Comparison of ENCODE assay signal across 1 cellular context in the genomic region with DNA sequence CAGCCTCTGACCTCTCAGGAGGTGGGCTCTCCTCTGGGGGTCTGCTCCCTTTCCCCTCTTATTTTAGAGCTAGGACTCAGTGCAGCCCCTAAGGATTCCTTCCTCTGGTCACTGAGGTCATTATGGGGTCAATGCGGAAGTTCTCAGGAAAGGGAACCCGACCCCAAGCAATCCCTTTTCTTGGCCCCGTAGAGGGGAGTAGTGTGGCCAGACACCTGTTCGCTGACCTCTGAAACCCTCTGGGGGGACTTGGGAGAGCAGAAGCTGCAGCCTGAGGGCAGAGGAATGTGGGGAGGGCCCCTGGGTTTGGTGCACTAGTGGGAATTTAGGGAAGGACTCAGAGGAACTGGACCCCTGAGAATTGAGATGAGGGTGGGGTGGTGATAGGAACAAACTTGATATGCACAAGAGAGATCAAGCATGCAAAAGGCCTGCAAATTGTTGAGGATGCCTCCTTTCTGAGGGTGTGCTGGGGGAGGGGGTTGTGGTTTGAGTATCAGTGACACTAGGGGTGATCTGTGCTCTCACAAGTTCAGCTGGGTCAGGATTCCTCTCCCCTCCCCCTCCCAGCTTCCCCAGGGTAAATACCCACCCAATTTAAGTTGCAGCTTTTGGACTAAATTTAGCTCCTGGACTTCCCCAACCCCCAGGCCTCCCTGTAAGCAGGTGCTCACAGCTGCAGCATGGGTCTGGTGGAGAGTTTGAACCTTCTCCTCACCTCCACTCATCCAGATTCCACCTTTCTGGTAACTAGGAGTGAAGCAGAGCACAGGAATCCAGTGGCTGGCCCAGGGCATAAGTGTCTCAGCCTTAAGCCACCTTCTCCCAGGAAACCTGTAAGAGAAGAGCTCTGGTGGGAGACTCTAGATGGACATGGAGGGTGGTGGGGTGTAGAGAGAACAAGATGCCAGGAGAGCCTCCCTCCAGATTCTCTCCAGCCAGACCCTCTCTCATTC.
A peak's percentile ranks its signal among the peaks of the same experiment; 100 is the strongest.
TF ChIP-seq lines count a peak whose summit lies in the region.

No MANE protein-coding gene starts in this region.

TF ChIP-seq in K562, 482 proteins besides CTCF, POLR2A, EP300 and RAD21 (continued from another document):
- TF ChIP-seq, protein P1, sequence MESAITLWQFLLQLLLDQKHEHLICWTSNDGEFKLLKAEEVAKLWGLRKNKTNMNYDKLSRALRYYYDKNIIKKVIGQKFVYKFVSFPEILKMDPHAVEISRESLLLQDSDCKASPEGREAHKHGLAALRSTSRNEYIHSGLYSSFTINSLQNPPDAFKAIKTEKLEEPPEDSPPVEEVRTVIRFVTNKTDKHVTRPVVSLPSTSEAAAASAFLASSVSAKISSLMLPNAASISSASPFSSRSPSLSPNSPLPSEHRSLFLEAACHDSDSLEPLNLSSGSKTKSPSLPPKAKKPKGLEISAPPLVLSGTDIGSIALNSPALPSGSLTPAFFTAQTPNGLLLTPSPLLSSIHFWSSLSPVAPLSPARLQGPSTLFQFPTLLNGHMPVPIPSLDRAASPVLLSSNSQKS (CRISPR knock-in tag; IDR thresholded peaks at IDR 0.05) = 0 out of 2 replicates have a peak, but pooled peaks have one; percentile 48
- TF ChIP-seq NR2C1 (IDR thresholded peaks at IDR 0.05) (peak; percentile 84), NR2C1 (tag; IDR thresholded peaks at IDR 0.05) (peak; percentile 90), KAT7 (CRISPR knock-in tag; IDR thresholded peaks at IDR 0.05; ENCODE audit: borderline replicate concordance) (0 out of 2 replicates have a peak, but pooled peaks have one; percentile 4), TCF3 (CRISPR knock-in tag; IDR thresholded peaks at IDR 0.05) (0 out of 2 replicates have a peak, but pooled peaks have one; percentile 4), NEUROD1 (IDR thresholded peaks at IDR 0.05; ENCODE audit: borderline replicate concordance, low read depth, low read length, partially characterized antibody) (no peak), KLF10 (CRISPR knock-in tag; IDR thresholded peaks at IDR 0.05) (no peak), HCFC1 (IDR thresholded peaks at IDR 0.05; ENCODE audit: low read depth, low read length) (no peak), GABPA (tag; conservative IDR thresholded peaks at IDR 0.05; ENCODE audit: low read depth) (peak; percentile 55), NRF1 (conservative IDR thresholded peaks at IDR 0.05 in 1 of 2, IDR thresholded peaks at IDR 0.05 in 1 of 2) (peak in 1 of 2 experiments; percentile 4; a peak in 1 of 4 replicates), DPF2 (IDR thresholded peaks at IDR 0.05) (0 out of 2 replicates have a peak, but pooled peaks have one; percentile 10), ELF2 (CRISPR knock-in tag; IDR thresholded peaks at IDR 0.05) (peak; percentile 65), RUNX1 (IDR thresholded peaks at IDR 0.05; ENCODE audit: low read depth) (0 out of 2 replicates have a peak, but pooled peaks have one; percentile 40), ILF3 (IDR thresholded peaks at IDR 0.05; ENCODE audit: borderline replicate concordance) (no peak), RNF2 (IDR thresholded peaks at IDR 0.05) (peak; percentile 64; the same call in 1 of the 2 replicates), MYBL2 (IDR thresholded peaks at IDR 0.05; ENCODE audit: low read depth) (no peak), MYBL2 (CRISPR knock-in tag; IDR thresholded peaks at IDR 0.05; ENCODE audit: borderline replicate concordance) (no peak), ZNF444 (CRISPR knock-in tag; IDR thresholded peaks at IDR 0.05) (no peak), NR2C2 (CRISPR knock-in tag; IDR thresholded peaks at IDR 0.05) (no peak), NR2C2 (tag; IDR thresholded peaks at IDR 0.05) (peak; percentile 94), CREM (IDR thresholded peaks at IDR 0.05; ENCODE audit: low read depth) (no peak), CBFB (CRISPR knock-in tag; IDR thresholded peaks at IDR 0.05) (no peak)
- TF ChIP-seq, protein P2, sequence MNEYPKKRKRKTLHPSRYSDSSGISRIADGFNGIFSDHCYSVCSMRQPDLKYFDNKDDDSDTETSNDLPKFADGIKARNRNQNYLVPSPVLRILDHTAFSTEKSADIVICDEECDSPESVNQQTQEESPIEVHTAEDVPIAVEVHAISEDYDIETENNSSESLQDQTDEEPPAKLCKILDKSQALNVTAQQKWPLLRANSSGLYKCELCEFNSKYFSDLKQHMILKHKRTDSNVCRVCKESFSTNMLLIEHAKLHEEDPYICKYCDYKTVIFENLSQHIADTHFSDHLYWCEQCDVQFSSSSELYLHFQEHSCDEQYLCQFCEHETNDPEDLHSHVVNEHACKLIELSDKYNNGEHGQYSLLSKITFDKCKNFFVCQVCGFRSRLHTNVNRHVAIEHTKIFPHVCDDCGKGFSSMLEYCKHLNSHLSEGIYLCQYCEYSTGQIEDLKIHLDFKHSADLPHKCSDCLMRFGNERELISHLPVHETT (CRISPR knock-in tag; conservative IDR thresholded peaks at IDR 0.05 in 1 of 2, IDR thresholded peaks at IDR 0.05 in 1 of 2) = 0 out of 4 replicates have a peak, but pooled peaks of 1 of the 2 experiments have one; percentile 20
- TF ChIP-seq, protein P3, sequence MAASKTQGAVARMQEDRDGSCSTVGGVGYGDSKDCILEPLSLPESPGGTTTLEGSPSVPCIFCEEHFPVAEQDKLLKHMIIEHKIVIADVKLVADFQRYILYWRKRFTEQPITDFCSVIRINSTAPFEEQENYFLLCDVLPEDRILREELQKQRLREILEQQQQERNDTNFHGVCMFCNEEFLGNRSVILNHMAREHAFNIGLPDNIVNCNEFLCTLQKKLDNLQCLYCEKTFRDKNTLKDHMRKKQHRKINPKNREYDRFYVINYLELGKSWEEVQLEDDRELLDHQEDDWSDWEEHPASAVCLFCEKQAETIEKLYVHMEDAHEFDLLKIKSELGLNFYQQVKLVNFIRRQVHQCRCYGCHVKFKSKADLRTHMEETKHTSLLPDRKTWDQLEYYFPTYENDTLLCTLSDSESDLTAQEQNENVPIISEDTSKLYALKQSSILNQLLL (CRISPR knock-in tag; IDR thresholded peaks at IDR 0.05; ENCODE audit: borderline replicate concordance) = 0 out of 2 replicates have a peak, but pooled peaks have one; percentile 14
- TF ChIP-seq, protein P4, sequence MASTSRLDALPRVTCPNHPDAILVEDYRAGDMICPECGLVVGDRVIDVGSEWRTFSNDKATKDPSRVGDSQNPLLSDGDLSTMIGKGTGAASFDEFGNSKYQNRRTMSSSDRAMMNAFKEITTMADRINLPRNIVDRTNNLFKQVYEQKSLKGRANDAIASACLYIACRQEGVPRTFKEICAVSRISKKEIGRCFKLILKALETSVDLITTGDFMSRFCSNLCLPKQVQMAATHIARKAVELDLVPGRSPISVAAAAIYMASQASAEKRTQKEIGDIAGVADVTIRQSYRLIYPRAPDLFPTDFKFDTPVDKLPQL (IDR thresholded peaks at IDR 0.05; ENCODE audit: extremely low read depth, insufficient read length) = no peak
- TF ChIP-seq, protein P5, sequence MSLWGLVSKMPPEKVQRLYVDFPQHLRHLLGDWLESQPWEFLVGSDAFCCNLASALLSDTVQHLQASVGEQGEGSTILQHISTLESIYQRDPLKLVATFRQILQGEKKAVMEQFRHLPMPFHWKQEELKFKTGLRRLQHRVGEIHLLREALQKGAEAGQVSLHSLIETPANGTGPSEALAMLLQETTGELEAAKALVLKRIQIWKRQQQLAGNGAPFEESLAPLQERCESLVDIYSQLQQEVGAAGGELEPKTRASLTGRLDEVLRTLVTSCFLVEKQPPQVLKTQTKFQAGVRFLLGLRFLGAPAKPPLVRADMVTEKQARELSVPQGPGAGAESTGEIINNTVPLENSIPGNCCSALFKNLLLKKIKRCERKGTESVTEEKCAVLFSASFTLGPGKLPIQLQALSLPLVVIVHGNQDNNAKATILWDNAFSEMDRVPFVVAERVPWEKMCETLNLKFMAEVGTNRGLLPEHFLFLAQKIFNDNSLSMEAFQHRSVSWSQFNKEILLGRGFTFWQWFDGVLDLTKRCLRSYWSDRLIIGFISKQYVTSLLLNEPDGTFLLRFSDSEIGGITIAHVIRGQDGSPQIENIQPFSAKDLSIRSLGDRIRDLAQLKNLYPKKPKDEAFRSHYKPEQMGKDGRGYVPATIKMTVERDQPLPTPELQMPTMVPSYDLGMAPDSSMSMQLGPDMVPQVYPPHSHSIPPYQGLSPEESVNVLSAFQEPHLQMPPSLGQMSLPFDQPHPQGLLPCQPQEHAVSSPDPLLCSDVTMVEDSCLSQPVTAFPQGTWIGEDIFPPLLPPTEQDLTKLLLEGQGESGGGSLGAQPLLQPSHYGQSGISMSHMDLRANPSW (CRISPR knock-in tag; IDR thresholded peaks at IDR 0.05) = no peak
- TF ChIP-seq, protein P6, sequence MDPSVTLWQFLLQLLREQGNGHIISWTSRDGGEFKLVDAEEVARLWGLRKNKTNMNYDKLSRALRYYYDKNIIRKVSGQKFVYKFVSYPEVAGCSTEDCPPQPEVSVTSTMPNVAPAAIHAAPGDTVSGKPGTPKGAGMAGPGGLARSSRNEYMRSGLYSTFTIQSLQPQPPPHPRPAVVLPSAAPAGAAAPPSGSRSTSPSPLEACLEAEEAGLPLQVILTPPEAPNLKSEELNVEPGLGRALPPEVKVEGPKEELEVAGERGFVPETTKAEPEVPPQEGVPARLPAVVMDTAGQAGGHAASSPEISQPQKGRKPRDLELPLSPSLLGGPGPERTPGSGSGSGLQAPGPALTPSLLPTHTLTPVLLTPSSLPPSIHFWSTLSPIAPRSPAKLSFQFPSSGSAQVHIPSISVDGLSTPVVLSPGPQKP (CRISPR knock-in tag; IDR thresholded peaks at IDR 0.05) = no peak
